ENCODE assay signal across 23 cellular contexts in the genomic region with DNA sequence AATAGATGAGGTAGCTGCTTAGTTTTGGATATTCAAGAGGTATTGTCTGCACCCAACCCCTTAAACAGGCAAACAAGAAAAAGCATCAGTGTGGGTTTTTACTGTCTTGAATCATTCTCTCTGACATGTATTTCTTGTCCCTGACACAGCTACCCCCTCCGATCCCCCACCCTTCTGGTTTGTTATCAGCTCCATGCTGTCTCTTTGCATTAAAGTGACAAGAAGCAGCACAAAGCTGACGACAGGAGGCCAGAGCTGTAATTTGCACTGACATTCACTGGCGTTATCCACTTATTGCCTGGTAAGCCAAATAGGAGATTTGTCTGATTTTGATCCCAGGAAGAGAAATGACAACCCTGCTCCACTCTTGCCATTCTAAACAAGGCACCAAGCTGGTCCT.
A peak's percentile ranks its signal among the peaks of the same experiment; 100 is the strongest.
DNase-seq lines count a peak whose midpoint lies in the region; ATAC-seq, FAIRE-seq and TF ChIP-seq lines count a peak whose summit lies in the region.
"Had no signal": no experiment of that assay in that cellular context is flagged by ENCODE, and none has a peak within 500 bp of the region (broad histone marks: within the 10 kb centered on the region; RNA-seq: fewer than 3 reads in every experiment).

No MANE protein-coding gene starts in this region.

- H3K4me2 ChIP-seq in K562 (ENCODE audit: insufficient read depth, low read length) (no peak overlapping the region), neural cell (ENCODE audit: low read length) (peak overlapping the region; percentile 20)

- no peak for TF ChIP-seq POLR2A in K562 (conservative IDR thresholded peaks at IDR 0.05)
- TF ChIP-seq POLR2A in breast epithelium (IDR thresholded peaks at IDR 0.05), result no peak

- H4K20me1 ChIP-seq in K562 (replicated peaks; ENCODE audit: control insufficient read depth, insufficient read depth, low read length) (no peaks in the 10 kb centered on the region), neural cell (ENCODE audit: insufficient read depth) (no peaks in the 10 kb centered on the region)

- H3K9me2 ChIP-seq in neural cell (ENCODE audit: insufficient read depth, low read length), result no peaks in the 10 kb centered on the region

- no peaks in the 10 kb centered on the region for H3K36me3 ChIP-seq in K562 (ENCODE audit: control insufficient read depth, insufficient read depth, low read length)
- no peaks in the 10 kb centered on the region for H3K36me3 ChIP-seq in neural cell (ENCODE audit: insufficient read depth, low read length)
- H3K36me3 ChIP-seq in breast epithelium, result no peaks in the 10 kb centered on the region
- H3K36me3 ChIP-seq: HAP-1, MG63, Peyer's patch had no signal

- no peak overlapping the region for H3K4me3 Mint-ChIP-seq in activated CD4-positive, alpha-beta T cell treated with anti-CD3 and anti-CD28 coated beads, Interleukin-2, amount 10 ng/mL, durations not matched to agents 7 days and 5 days
- H3K4me3 Mint-ChIP-seq: CD14-positive monocyte, IgD-negative memory B cell had no signal

- TF ChIP-seq CTCF in K562 (IDR thresholded peaks at IDR 0.05 in 2 of 3, conservative IDR thresholded peaks at IDR 0.05 in 1 of 3; ENCODE audit: insufficient read depth in 2 of 3, low read depth in 1 of 3, low read length in 3 of 3) (no peak), neural cell (IDR thresholded peaks at IDR 0.05; ENCODE audit: poor library complexity, severe bottlenecking) (peak; percentile 27), breast epithelium (IDR thresholded peaks at IDR 0.05) (no peak)

- peaks cover 8% of the 10 kb centered on the region for H3K36me3 Mint-ChIP-seq in activated CD4-positive, alpha-beta T cell treated with anti-CD3 and anti-CD28 coated beads, Interleukin-2, amount 10 ng/mL, durations not matched to agents 7 days and 5 days (ENCODE audit: low read depth)
- H3K36me3 Mint-ChIP-seq: CD14-positive monocyte had no signal

- intact Hi-C loops in K562 (cut with micrococcal nuclease) (no loop called here), breast epithelium (cut with DNase I; ENCODE audit: low total_unique reads) (no loop called here)

- no peak overlapping the region for H3K4me3 ChIP-seq in K562
- peak overlapping the region; percentile 46 for H3K4me3 ChIP-seq in neural cell (ENCODE audit: low read length)
- no peak overlapping the region for H3K4me3 ChIP-seq in breast epithelium
- H3K4me3 ChIP-seq: HAP-1, MG63, Peyer's patch, SK-N-MC had no signal

- peak; percentile 69 for DNase-seq in G401 (ENCODE audit: low spot score)
- DNase-seq in NCI-H82 treated with DMSO at 0.1 percent for 48 hours (lab: John Stamatoyannopoulos, UW; ENCODE audit: unreplicated experiment), result peak; percentile 44
- DNase-seq in K562 (ENCODE audit: extremely low read depth in 1 of 4, low spot score in 3 of 4), result no peak
- DNase-seq in DMS 273 treated with DMSO at 0.1 percent for 48 hours (lab: John Stamatoyannopoulos, UW), result no peak
- no peak for DNase-seq in activated CD4-positive, alpha-beta T cell treated with anti-CD3 and anti-CD28 coated beads, Interleukin-2, amount 10 ng/mL, durations not matched to agents 7 days and 5 days
- DNase-seq in breast epithelium (ENCODE audit: low spot score in 2 of 2), result no peak
- DNase-seq in 8988T, result no peak
- DNase-seq: AML-193, DMS79 treated with DMSO at 0.1 percent for 48 hours, Kasumi-1, MG63, NCI-H1048, NCI-H1436, NCI-H1930, NCI-H526 treated with DMSO at 0.1 percent for 48 hours, Peyer's patch had no signal

- H3F3A ChIP-seq in neural cell (ENCODE audit: insufficient read depth, low read length, poor library complexity, severe bottlenecking), result peaks cover 5% of the 10 kb centered on the region

- peaks cover 12% of the 10 kb centered on the region for H3K9me3 Mint-ChIP-seq in activated CD4-positive, alpha-beta T cell treated with anti-CD3 and anti-CD28 coated beads, Interleukin-2, amount 10 ng/mL, durations not matched to agents 7 days and 5 days

- H3K9me3 ChIP-seq in K562 (replicated peaks; ENCODE audit: control insufficient read depth, insufficient read depth, low read depth, low read length) (no peaks in the 10 kb centered on the region), neural cell (ENCODE audit: low read length) (no peaks in the 10 kb centered on the region), breast epithelium (no peaks in the 10 kb centered on the region)
- H3K9me3 ChIP-seq: HAP-1, MG63, Peyer's patch had no signal

- WGBS in K562 (ENCODE audit: insufficient coverage, low coverage, missing lambda C conversion rate), result 2% methylated on average over 3 of the region's 3 CpGs

- H3K9me1 ChIP-seq in K562 (ENCODE audit: control insufficient read depth, insufficient read depth, low read length), result no peaks in the 10 kb centered on the region

- no peak overlapping the region for H3K27ac Mint-ChIP-seq in activated CD4-positive, alpha-beta T cell treated with anti-CD3 and anti-CD28 coated beads, Interleukin-2, amount 10 ng/mL, durations not matched to agents 7 days and 5 days
- H3K27ac Mint-ChIP-seq: CD14-positive monocyte, IgD-negative memory B cell had no signal

- in situ Hi-C loops in G401 (cut with HindIII; ENCODE audit: low sequenced_read_pairs), result no loop called here
- in situ Hi-C loops in K562 (cut with MboI), result no loop called here

- POLR2A ChIA-PET in K562 (lab: Yijun Ruan, JAX), result interaction anchor here (0.7 kb wide), 1 partner anchor 163 kb away, joined by 3 read pairs; no protein-coding TSS in a partner anchor
- POLR2A ChIA-PET in activated CD4-positive, alpha-beta T cell treated with anti-CD3 and anti-CD28 coated beads, Interleukin-2, amount 10 ng/mL, durations not matched to agents 7 days and 5 days (lab: Charles Lee), result no interaction called here

- TF ChIP-seq EP300 in K562 (IDR thresholded peaks at IDR 0.05; ENCODE audit: low read length), result no peak
- TF ChIP-seq EP300 in neural cell (conservative IDR thresholded peaks at IDR 0.05; ENCODE audit: poor library complexity, severe bottlenecking), result peak; percentile 91

- H3K27ac ChIP-seq in K562 (ENCODE audit: extremely low read depth, low read depth, low read length), result no peak overlapping the region
- H3K27ac ChIP-seq in neural cell (ENCODE audit: low read length), result peak overlapping the region; percentile 59
- no peak overlapping the region for H3K27ac ChIP-seq in breast epithelium
- H3K27ac ChIP-seq: Peyer's patch, SK-N-MC had no signal

- ATAC-seq in K562, result no peak; the same call in 1 of the 3 replicates
- ATAC-seq: Right ventricle myocardium inferior had no signal

- no peak overlapping the region for H3K9ac ChIP-seq in K562 (ENCODE audit: insufficient read depth in 1 of 2, low read depth in 2 of 2, low read length in 2 of 2)
- peak overlapping the region; percentile 19 for H3K9ac ChIP-seq in neural cell (ENCODE audit: low read length)

- CTCF ChIA-PET in K562 (lab: Yijun Ruan, JAX; ENCODE audit: low intra/inter-chr PET ratio), result no interaction called here
- CTCF ChIA-PET in activated CD4-positive, alpha-beta T cell treated with anti-CD3 and anti-CD28 coated beads, Interleukin-2, amount 10 ng/mL, durations not matched to agents 7 days and 5 days (lab: Charles Lee), result interaction anchor here (1.2 kb wide), 1 partner anchor 9 kb away, joined by 3 read pairs; no protein-coding TSS in a partner anchor

- H3K79me2 ChIP-seq in K562 (ENCODE audit: control insufficient read depth, insufficient read depth, low read length) (no peaks in the 10 kb centered on the region), neural cell (replicated peaks; ENCODE audit: insufficient read depth, low read length) (no peaks in the 10 kb centered on the region)

- H2AFZ ChIP-seq in K562 (ENCODE audit: low read depth, low read length) (no peak overlapping the region), neural cell (ENCODE audit: low read depth, low read length) (no peak overlapping the region)

- H3K27me3 Mint-ChIP-seq in activated CD4-positive, alpha-beta T cell treated with anti-CD3 and anti-CD28 coated beads, Interleukin-2, amount 10 ng/mL, durations not matched to agents 7 days and 5 days, result peaks cover 13% of the 10 kb centered on the region

- H3K4me1 ChIP-seq in K562 (replicated peaks in 1 of 2; ENCODE audit: control insufficient read depth in 2 of 2, insufficient read depth in 2 of 2, low read length in 2 of 2) (no peaks in the 10 kb centered on the region; a peak in 1 of 5 replicates), breast epithelium (no peaks in the 10 kb centered on the region)
- H3K4me1 ChIP-seq: HAP-1, Peyer's patch had no signal

- no peak for FAIRE-seq in K562 (lab: Jason Lieb, UNC)
- FAIRE-seq: G401.6 had no signal

- peaks cover 23 to 24% of the 10 kb centered on the region in 2 experiments for H3K27me3 ChIP-seq in K562 (ENCODE audit: control insufficient read depth in 2 of 2, insufficient read depth in 2 of 2, low read length in 2 of 2)
- no peaks in the 10 kb centered on the region for H3K27me3 ChIP-seq in neural cell (ENCODE audit: insufficient read depth, low read depth, low read length)
- no peaks in the 10 kb centered on the region for H3K27me3 ChIP-seq in breast epithelium
- H3K27me3 ChIP-seq: MG63, Peyer's patch had no signal

- peaks cover 16% of the 10 kb centered on the region for H3K4me1 Mint-ChIP-seq in activated CD4-positive, alpha-beta T cell treated with anti-CD3 and anti-CD28 coated beads, Interleukin-2, amount 10 ng/mL, durations not matched to agents 7 days and 5 days
- H3K4me1 Mint-ChIP-seq: CD14-positive monocyte had no signal

- no TSS peak for BruUV-seq in K562 (replicated peaks; lab: Mats Ljungman, UMichigan)

- TF ChIP-seq RAD21 in K562 (CRISPR knock-in tag; conservative IDR thresholded peaks at IDR 0.05 in 1 of 2, IDR thresholded peaks at IDR 0.05 in 1 of 2) (no peak), neural cell (conservative IDR thresholded peaks at IDR 0.05) (peak; percentile 46)

TF ChIP-seq in K562, 482 proteins besides CTCF, POLR2A, EP300 and RAD21 (continues in another document):
- no peak for TF ChIP-seq YBX1 (IDR thresholded peaks at IDR 0.05)

TF ChIP-seq in neural cell, 6 proteins besides CTCF, POLR2A, EP300 and RAD21 (continues in another document):
- TF ChIP-seq SMC3 (conservative IDR thresholded peaks at IDR 0.05; ENCODE audit: poor library complexity) (peak; percentile 30), POLR2AphosphoS5 (IDR thresholded peaks at IDR 0.05) (peak; percentile 94), TAF1 (IDR thresholded peaks at IDR 0.05; ENCODE audit: low read depth) (no peak), MXI1 (conservative IDR thresholded peaks at IDR 0.05; ENCODE audit: poor library complexity, severe bottlenecking) (peak; percentile 42)

Comparison
In these comparisons a context has a peak if more than half of its experiments do, and no peak if none do; other contexts are left out.
1. DNase-seq: peak in G401 (single experiment) and NCI-H82 treated with DMSO at 0.1 percent for 48 hours (single experiment); none in K562 (0 of 4), DMS 273 treated with DMSO at 0.1 percent for 48 hours (single experiment), activated CD4-positive, alpha-beta T cell treated with anti-CD3 and anti-CD28 coated beads, Interleukin-2, amount 10 ng/mL, durations not matched to agents 7 days and 5 days (single experiment), breast epithelium (0 of 2) and 8988T (single experiment).